Comparison of ENCODE assay signal across 16 cellular contexts in the genomic region with DNA sequence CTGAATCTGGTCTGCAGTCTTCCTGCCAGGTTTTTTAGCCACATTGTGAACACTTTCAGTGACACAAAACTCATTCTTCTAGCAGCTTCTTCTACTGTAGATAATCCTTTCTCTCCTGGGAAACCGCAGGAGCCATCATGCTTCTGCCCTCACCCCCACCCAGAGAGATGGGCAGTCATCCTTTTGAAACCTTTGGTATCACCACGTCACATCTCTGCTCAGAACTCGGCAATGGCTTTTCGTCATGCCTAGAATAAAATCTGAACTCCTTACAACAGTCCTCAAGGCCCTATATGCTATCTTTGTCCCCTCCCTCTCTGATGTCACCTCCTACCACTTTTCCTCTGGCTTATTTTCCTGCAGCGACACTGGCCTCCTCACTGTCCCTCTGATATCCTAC. TPM values are rescaled to one million over a fixed set of nuclear protein-coding genes. Genes with fewer than 3 reads are reported as not detected.
DNase-seq lines count a peak whose midpoint lies in the region; ATAC-seq, FAIRE-seq and TF ChIP-seq lines count a peak whose summit lies in the region.
"Had no signal": no experiment of that assay in that cellular context is flagged by ENCODE, and none has a peak within 500 bp of the region (broad histone marks: within the 10 kb centered on the region; RNA-seq: fewer than 3 reads in every experiment).

No MANE protein-coding gene starts in this region.

- H3K79me2 ChIP-seq in GM23338 (replicated peaks; ENCODE audit: insufficient read depth) = no peaks in the 10 kb centered on the region

- FAIRE-seq in GM12892 (lab: Jason Lieb, UNC) = no peak

- H3K4me3 ChIP-seq in BLaER1 treated with 17β-estradiol and CSF1 and Interleukin-3, amounts not matched to agents 10 nM and 100 nM = no peak overlapping the region
- H3K4me3 ChIP-seq in GM23338 = no peak overlapping the region
- no peak overlapping the region for H3K4me3 ChIP-seq in adipocyte (ENCODE audit: low read length)
- H3K4me3 ChIP-seq: right atrium auricular region, SJSA1, testis had no signal

- peaks cover 32% of the 10 kb centered on the region for H3K4me1 Mint-ChIP-seq in GM23338
- peaks cover 15 to 22% of the 10 kb centered on the region in 2 donors for H3K4me1 Mint-ChIP-seq in natural killer cell treated with Interleukin-12 subunit alpha and Interleukin-12 subunit beta and Interleukin-15 and Interleukin-18, amount 100 ng/mL, for 72 hours (ENCODE audit: low read depth in 2 of 2)

- no peaks in the 10 kb centered on the region for H3K9me2 ChIP-seq in GM23338 (ENCODE audit: insufficient read depth)

- no peaks in the 10 kb centered on the region for H3K9me3 ChIP-seq in BLaER1 treated with 17β-estradiol and CSF1 and Interleukin-3, amounts not matched to agents 10 nM and 100 nM (replicated peaks in 1 of 11)
- H3K9me3 ChIP-seq in adipocyte (ENCODE audit: control insufficient read depth, low read length) = no peaks in the 10 kb centered on the region
- H3K9me3 ChIP-seq: Caco-2, right atrium auricular region, SJSA1, testis had no signal

- no peaks in the 10 kb centered on the region; a peak in 1 of 22 replicates for H4K20me1 ChIP-seq in BLaER1 treated with 17β-estradiol and CSF1 and Interleukin-3, amounts not matched to agents 10 nM and 100 nM
- no peaks in the 10 kb centered on the region for H4K20me1 ChIP-seq in GM23338 (replicated peaks; ENCODE audit: insufficient read depth)

- peaks cover 26% of the 10 kb centered on the region for H3K27me3 Mint-ChIP-seq in GM23338 (ENCODE audit: insufficient read depth, low read depth, poor library complexity)
- H3K27me3 Mint-ChIP-seq in natural killer cell treated with Interleukin-12 subunit alpha and Interleukin-12 subunit beta and Interleukin-15 and Interleukin-18, amount 100 ng/mL, for 72 hours = peaks cover 15 to 32% of the 10 kb centered on the region in 2 donors

- H3K4me2 ChIP-seq in BLaER1 treated with 17β-estradiol and CSF1 and Interleukin-3, amounts not matched to agents 10 nM and 100 nM = peak overlapping the region; percentile 39 to 86 (median 63); a peak in 21 of 22 replicates
- H3K4me2 ChIP-seq in GM23338 = no peak overlapping the region

- H3K27me3 ChIP-seq in BLaER1 treated with 17β-estradiol and CSF1 and Interleukin-3, amounts not matched to agents 10 nM and 100 nM = peaks cover 4 to 13% (median 7%) of the 10 kb centered on the region in 11 experiments
- peaks cover 8% of the 10 kb centered on the region for H3K27me3 ChIP-seq in GM23338 (ENCODE audit: insufficient read depth)
- H3K27me3 ChIP-seq in adipocyte (replicated peaks; ENCODE audit: control insufficient read depth, insufficient read depth, low read length) = peaks cover 26% of the 10 kb centered on the region
- H3K27me3 ChIP-seq: testis had no signal

- peak overlapping the region; percentile 35; the same call in 1 of the 2 replicates for H2AFZ ChIP-seq in GM23338

- H3K4me1 ChIP-seq in BLaER1 treated with 17β-estradiol and CSF1 and Interleukin-3, amounts not matched to agents 10 nM and 100 nM = peaks cover 16 to 39% (median 24%) of the 10 kb centered on the region in 10 experiments
- H3K4me1 ChIP-seq in GM23338 (ENCODE audit: insufficient read depth) (peaks cover 20% of the 10 kb centered on the region), adipocyte (ENCODE audit: control insufficient read depth, insufficient read depth, low read length) (peaks cover 32% of the 10 kb centered on the region)
- H3K4me1 ChIP-seq: Caco-2, SJSA1, testis had no signal

- H3K36me3 ChIP-seq in BLaER1 treated with 17β-estradiol and CSF1 and Interleukin-3, amounts not matched to agents 10 nM and 100 nM = no peaks in the 10 kb centered on the region
- H3K36me3 ChIP-seq in GM23338 (ENCODE audit: insufficient read depth) = no peaks in the 10 kb centered on the region
- H3K36me3 ChIP-seq in adipocyte (ENCODE audit: control insufficient read depth, insufficient read depth, low read length, severe bottlenecking) = no peaks in the 10 kb centered on the region
- H3K36me3 ChIP-seq: right atrium auricular region, SJSA1 had no signal

- no peaks in the 10 kb centered on the region for H3K36me3 Mint-ChIP-seq in GM23338 (ENCODE audit: low read depth)
- H3K36me3 Mint-ChIP-seq in natural killer cell treated with Interleukin-12 subunit alpha and Interleukin-12 subunit beta and Interleukin-15 and Interleukin-18, amount 100 ng/mL, for 72 hours = no peaks in the 10 kb centered on the region

- DNase-seq in GM23338 (ENCODE audit: low spot score) (no peak), adipocyte (ENCODE audit: low read depth) (no peak), GM12892 (ENCODE audit: insufficient read length) (no peak)
- DNase-seq in natural killer cell treated with Interleukin-12 subunit alpha and Interleukin-12 subunit beta and Interleukin-15 and Interleukin-18, amount 100 ng/mL, for 72 hours (ENCODE audit: low spot score) = no peak
- DNase-seq: activated CD4-positive, CD25-positive, alpha-beta regulatory T cell treated with anti-CD3 and anti-CD28 coated beads, Interleukin-2, amount 50 U/mL, for 72 hours; effector memory CD4-positive, alpha-beta T cell; glutamatergic neuron; left colon; NCI-H82; testis had no signal

- H3K27ac ChIP-seq in BLaER1 treated with 17β-estradiol and CSF1 and Interleukin-3, amounts not matched to agents 10 nM and 100 nM = peak overlapping the region in 10 of 11 experiments; percentile 48 to 87 (median 80); a peak in 20 of 22 replicates
- H3K27ac ChIP-seq in GM23338 (ENCODE audit: low read depth) = no peak overlapping the region
- H3K27ac ChIP-seq: right atrium auricular region, SJSA1, testis had no signal

- peak overlapping the region; percentile 30 for H3K27ac Mint-ChIP-seq in GM23338
- H3K27ac Mint-ChIP-seq in natural killer cell treated with Interleukin-12 subunit alpha and Interleukin-12 subunit beta and Interleukin-15 and Interleukin-18, amount 100 ng/mL, for 72 hours = peak overlapping the region; percentile 63 to 78

- no peak overlapping the region; the same call in 2 of the 3 replicates for H3K4me3 Mint-ChIP-seq in GM23338
- H3K4me3 Mint-ChIP-seq in natural killer cell treated with Interleukin-12 subunit alpha and Interleukin-12 subunit beta and Interleukin-15 and Interleukin-18, amount 100 ng/mL, for 72 hours = peak overlapping the region; percentile 12

- ATAC-seq in GM23338 (no peak), HG02763 (IDR thresholded peaks at IDR 0.05; ENCODE audit: unreplicated experiment) (no peak), HG02884 (IDR thresholded peaks at IDR 0.05; ENCODE audit: unreplicated experiment) (no peak)
- ATAC-seq in natural killer cell treated with Interleukin-12 subunit alpha and Interleukin-12 subunit beta and Interleukin-15 and Interleukin-18, amount 100 ng/mL, for 72 hours = no peak

- peak overlapping the region in 10 of 11 experiments; percentile 16 to 74 (median 60); a peak in 17 of 22 replicates for H3K9ac ChIP-seq in BLaER1 treated with 17β-estradiol and CSF1 and Interleukin-3, amounts not matched to agents 10 nM and 100 nM
- H3K9ac ChIP-seq in adipocyte (ENCODE audit: low read length) = peak overlapping the region; percentile 13

- H3K9me3 Mint-ChIP-seq in GM23338 = no peaks in the 10 kb centered on the region; the same call in 2 of the 3 replicates
- H3K9me3 Mint-ChIP-seq in natural killer cell treated with Interleukin-12 subunit alpha and Interleukin-12 subunit beta and Interleukin-15 and Interleukin-18, amount 100 ng/mL, for 72 hours = no peaks in the 10 kb centered on the region

- no peak for TF ChIP-seq CTCF in GM23338 (conservative IDR thresholded peaks at IDR 0.05; ENCODE audit: low read depth in 2 of 2)

- H3F3A ChIP-seq in GM23338 (replicated peaks; ENCODE audit: low read depth) = no peaks in the 10 kb centered on the region

- no peak for TF ChIP-seq POLR2A in GM12892 (IDR thresholded peaks at IDR 0.05; ENCODE audit: low read depth, low read length)

TF ChIP-seq in GM23338, 12 proteins besides CTCF, POLR2A, EP300 and RAD21:
- TF ChIP-seq JUNB (IDR thresholded peaks at IDR 0.05; ENCODE audit: unreplicated experiment) (no peak), CREB1 (CRISPR knock-in tag; IDR thresholded peaks at IDR 0.05; ENCODE audit: low read depth) (no peak), STAT1 (IDR thresholded peaks at IDR 0.05; ENCODE audit: unreplicated experiment) (no peak)

RNA-seq across cellular contexts. Expression of a gene that starts 46.4 kb away (rescaled TPM):
- 11.1 and 12.1 TPM in 2 replicates for total RNA-seq in GM23338 (2014; rRNA removed; shearing (Covaris generic))
- 6.1 and 6.2 TPM in 2 replicates for polyA plus RNA-seq in GM23338 (2016; fragmentation: Nextera tagmentation; extraction: Ambion mirVana)
- total RNA-seq in natural killer cell treated with Interleukin-12 subunit alpha and Interleukin-12 subunit beta and Interleukin-15 and Interleukin-18, amount 100 ng/mL, for 72 hours = 10 to 100 TPM; 52.9 to 62.9 TPM
- 12.1 TPM for polyA plus RNA-seq in GM12892 (2012; ENCODE audit: missing spikeins)
